1 cellular context compared by ENCODE assay signal in the genomic region with DNA sequence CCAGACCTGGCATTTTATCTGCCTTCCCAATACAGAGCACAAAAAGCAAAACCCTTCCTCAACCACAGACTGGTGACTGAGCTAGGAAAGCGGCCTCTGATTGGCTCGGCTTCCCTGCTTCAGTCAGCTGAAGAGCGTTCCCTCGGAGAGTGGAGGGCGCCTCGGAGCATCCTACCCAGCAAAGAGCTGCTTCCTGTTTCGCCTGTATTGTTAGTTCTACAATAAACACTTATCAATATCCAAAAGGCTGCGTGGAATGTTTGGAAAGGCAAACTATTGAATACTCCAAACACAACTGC.
TF ChIP-seq lines count a peak whose summit lies in the region.

No MANE protein-coding gene starts in this region.

TF ChIP-seq in HepG2, 621 proteins besides CTCF, POLR2A, EP300 and RAD21 (continued from another document):
- TF ChIP-seq, protein P1, sequence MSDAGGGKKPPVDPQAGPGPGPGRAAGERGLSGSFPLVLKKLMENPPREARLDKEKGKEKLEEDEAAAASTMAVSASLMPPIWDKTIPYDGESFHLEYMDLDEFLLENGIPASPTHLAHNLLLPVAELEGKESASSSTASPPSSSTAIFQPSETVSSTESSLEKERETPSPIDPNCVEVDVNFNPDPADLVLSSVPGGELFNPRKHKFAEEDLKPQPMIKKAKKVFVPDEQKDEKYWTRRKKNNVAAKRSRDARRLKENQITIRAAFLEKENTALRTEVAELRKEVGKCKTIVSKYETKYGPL (CRISPR knock-in tag; IDR thresholded peaks at IDR 0.05): no peak
- 0 out of 2 replicates have a peak, but pooled peaks have one; percentile 23 for TF ChIP-seq MIER2 (CRISPR knock-in tag; IDR thresholded peaks at IDR 0.05)
